ENCODE assay signal across 8 cellular contexts in genomic region chr5:140564196-140565023, GRCh38. TPM values are rescaled to one million over a fixed set of nuclear protein-coding genes. Genes with fewer than 3 reads are reported as not detected.
A peak's percentile ranks its signal among the peaks of the same experiment; 100 is the strongest.
DNase-seq lines count a peak whose midpoint lies in the region; ATAC-seq lines count a peak whose summit lies in the region.

A gene with protein sequence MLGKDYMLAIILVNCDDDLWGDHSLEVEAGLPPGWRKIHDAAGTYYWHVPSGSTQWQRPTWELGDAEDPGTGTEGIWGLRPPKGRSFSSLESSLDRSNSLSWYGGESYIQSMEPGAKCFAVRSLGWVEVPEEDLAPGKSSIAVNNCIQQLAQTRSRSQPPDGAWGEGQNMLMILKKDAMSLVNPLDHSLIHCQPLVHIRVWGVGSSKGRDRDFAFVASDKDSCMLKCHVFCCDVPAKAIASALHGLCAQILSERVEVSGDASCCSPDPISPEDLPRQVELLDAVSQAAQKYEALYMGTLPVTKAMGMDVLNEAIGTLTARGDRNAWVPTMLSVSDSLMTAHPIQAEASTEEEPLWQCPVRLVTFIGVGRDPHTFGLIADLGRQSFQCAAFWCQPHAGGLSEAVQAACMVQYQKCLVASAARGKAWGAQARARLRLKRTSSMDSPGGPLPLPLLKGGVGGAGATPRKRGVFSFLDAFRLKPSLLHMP (minus strand): TSS chr5:140564598. CDS start chr5:140564245, 353 bp downstream.
Gene SLC35A4, plus strand, starts transcription at chr5:140564828. Its CDS starts 2,342 bp downstream, at chr5:140567170.

- peak within 1 kb of the TSS; percentile 87 to 98 (median 96) for H3K4me3 Mint-ChIP-seq in CD8-positive, alpha-beta memory T cell

- H3K4me1 ChIP-seq in CD8-positive, alpha-beta memory T cell (ENCODE audit: insufficient read depth, low read length), result peaks cover 38% of the 10 kb centered on the region
- H3K4me1 ChIP-seq in effector memory CD4-positive, alpha-beta T cell (ENCODE audit: control insufficient read depth, insufficient read depth, low read length, poor library complexity, severe bottlenecking), result peaks cover 22% of the 10 kb centered on the region

- DNase-seq in CD8-positive, alpha-beta memory T cell, result peak; percentile 96 to 99 (median 98)
- DNase-seq in HT-29 (ENCODE audit: low spot score) (peak; percentile 94), NOMO-1 treated with DMSO at 0.1 percent for 48 hours (lab: John Stamatoyannopoulos, UW; ENCODE audit: unreplicated experiment) (peak; percentile 99), medulla oblongata (ENCODE audit: extremely low spot score) (peak; percentile 99)
- DNase-seq in activated CD8-positive, alpha-beta memory T cell treated with anti-CD3 and anti-CD28 coated beads for 4 hours (ENCODE audit: low read depth in 2 of 2), result peak; percentile 91 to 96
- DNase-seq in effector memory CD4-positive, alpha-beta T cell, result peak; percentile 98
- DNase-seq in stimulated activated CD8-positive, alpha-beta memory T cell treated with anti-CD3 and anti-CD28 coated beads, Interleukin-12 subunit alpha, Interleukin-12 subunit beta, amount 100 ng/mL, for 1 hour (ENCODE audit: low read depth), result peak; percentile 93

- H3K9me3 Mint-ChIP-seq in CD8-positive, alpha-beta memory T cell, result no peaks in the 10 kb centered on the region

- no peaks in the 10 kb centered on the region for H3K27me3 Mint-ChIP-seq in CD8-positive, alpha-beta memory T cell

- H3K4me1 Mint-ChIP-seq in CD8-positive, alpha-beta memory T cell, result peaks cover 43 to 76% (median 49%) of the 10 kb centered on the region in 3 donors

- H3K4me3 ChIP-seq in CD8-positive, alpha-beta memory T cell (ENCODE audit: low read length), result peak within 1 kb of the TSS; percentile 90
- H3K4me3 ChIP-seq in effector memory CD4-positive, alpha-beta T cell (ENCODE audit: insufficient read depth, low read depth, low read length, poor library complexity, severe bottlenecking), result peak within 1 kb of the TSS; percentile 73

- H3K9me3 ChIP-seq in CD8-positive, alpha-beta memory T cell (ENCODE audit: low read length), result no peaks in the 10 kb centered on the region
- H3K9me3 ChIP-seq in effector memory CD4-positive, alpha-beta T cell (ENCODE audit: control insufficient read depth, low read length), result no peaks in the 10 kb centered on the region

- H3K36me3 Mint-ChIP-seq in CD8-positive, alpha-beta memory T cell, result peaks cover 4 to 64% (median 5%) of the 10 kb centered on the region in 3 donors

- POLR2A ChIA-PET in CD8-positive, alpha-beta memory T cell (lab: Charles Lee), result interaction anchor here (0.6 to 2.9 kb wide), 8 partner anchors 10 to 457 kb away, joined by 3 to 29 read pairs (median 3); partner anchors contain the start of genes ANKHD1, EIF4EBP3, IK and NDUFA2

- H3K27ac ChIP-seq in CD8-positive, alpha-beta memory T cell (ENCODE audit: low read depth, low read length), result peak within 1 kb of the TSS; percentile 91
- H3K27ac ChIP-seq in effector memory CD4-positive, alpha-beta T cell (ENCODE audit: insufficient read depth, low read length, poor library complexity, severe bottlenecking), result peak within 1 kb of the TSS; percentile 89

- CTCF ChIA-PET in CD8-positive, alpha-beta memory T cell (lab: Charles Lee), result interaction anchor here (1.2 to 1.8 kb wide), 3 partner anchors 17 to 71 kb away, joined by 3 to 8 read pairs (median 4); partner anchors contain the start of genes CD14 and EIF4EBP3

- ATAC-seq in GM19468 (IDR thresholded peaks at IDR 0.05; ENCODE audit: extremely low read depth, unreplicated experiment), result peak; percentile 79

- peak within 1 kb of the TSS; percentile 87 to 100 (median 98) for H3K27ac Mint-ChIP-seq in CD8-positive, alpha-beta memory T cell

- no peaks in the 10 kb centered on the region for H3K27me3 ChIP-seq in CD8-positive, alpha-beta memory T cell (ENCODE audit: insufficient read depth, low read length, poor library complexity, severe bottlenecking)
- no peaks in the 10 kb centered on the region for H3K27me3 ChIP-seq in effector memory CD4-positive, alpha-beta T cell (replicated peaks; ENCODE audit: control insufficient read depth, insufficient read depth, low read length, poor library complexity, severe bottlenecking)

- peaks cover 21% of the 10 kb centered on the region for H3K36me3 ChIP-seq in CD8-positive, alpha-beta memory T cell (ENCODE audit: insufficient read depth, low read length)
- peaks cover 21% of the 10 kb centered on the region for H3K36me3 ChIP-seq in effector memory CD4-positive, alpha-beta T cell (ENCODE audit: control insufficient read depth, insufficient read depth, low read length)

RNA-seq across cellular contexts. Expression of the first gene that starts in this region (rescaled TPM):
- total RNA-seq in CD8-positive, alpha-beta memory T cell, result 10 to 100 TPM; 14.1 to 17.0 TPM
- 3.5 TPM for polyA plus RNA-seq in CD8-positive, alpha-beta memory T cell
- total RNA-seq in HT-29 (2014; rRNA removed; shearing (Covaris generic)), result 12.1 and 19.5 TPM in 2 replicates

RNA-seq across cellular contexts. Expression of gene SLC35A4, which starts in this region (rescaled TPM):
- 100 to 1,000 TPM; 120 to 126 TPM for total RNA-seq in CD8-positive, alpha-beta memory T cell
- polyA plus RNA-seq in CD8-positive, alpha-beta memory T cell, result 105 TPM
- total RNA-seq in HT-29 (2014; rRNA removed; shearing (Covaris generic)), result 29.9 and 30.2 TPM in 2 replicates

Comparison
In these comparisons a context has a peak if more than half of its experiments do, and no peak if none do; other contexts are left out.
1. Peak in every context shown above with its lines: DNase-seq, ATAC-seq, H3K4me3 ChIP-seq and H3K27ac ChIP-seq.